In the genomic region with DNA sequence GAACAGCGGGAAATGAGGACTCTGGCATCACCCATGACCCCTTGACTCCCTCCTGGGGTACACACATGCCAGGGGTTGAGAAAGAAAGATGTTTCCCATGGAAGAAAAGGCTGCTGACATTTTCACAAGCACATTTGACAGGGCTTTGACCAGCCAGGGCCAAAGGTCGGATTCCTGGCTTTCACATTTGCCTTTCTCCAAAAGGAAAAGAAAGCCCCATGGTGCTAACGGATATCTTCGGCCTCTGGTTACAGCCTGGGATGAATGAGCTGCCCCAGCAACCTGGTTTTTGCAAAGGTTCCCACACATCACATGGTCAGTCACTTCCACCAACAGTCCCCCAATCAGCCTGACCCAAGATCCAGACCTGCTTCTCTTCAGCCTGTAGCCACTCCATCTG, we compare ENCODE assay signal across 18 cellular contexts.
DNase-seq lines count a peak whose midpoint lies in the region; TF ChIP-seq lines count a peak whose summit lies in the region.
"Had no signal": no experiment of that assay in that cellular context is flagged by ENCODE, and none has a peak within 500 bp of the region (broad histone marks: within the 10 kb centered on the region; RNA-seq: fewer than 3 reads in every experiment).

No MANE protein-coding gene starts in this region.

- H3K4me1 Mint-ChIP-seq in endodermal cell = no peaks in the 10 kb centered on the region
- H3K4me1 Mint-ChIP-seq: CD4-positive, CD25-positive, alpha-beta regulatory T cell; CD8-positive, alpha-beta memory T cell had no signal

- no peak overlapping the region for H3K4me3 Mint-ChIP-seq in endodermal cell
- H3K4me3 Mint-ChIP-seq: CD4-positive, CD25-positive, alpha-beta regulatory T cell; CD8-positive, alpha-beta memory T cell had no signal

- H2BK5ac ChIP-seq in neuronal stem cell (ENCODE audit: low read length) = peak overlapping the region; percentile 45

- no peak overlapping the region for H2AK5ac ChIP-seq in neuronal stem cell (ENCODE audit: low read depth, low read length)

- H3K4me3 ChIP-seq in endodermal cell (ENCODE audit: low read length) (no peak overlapping the region), mesodermal cell (ENCODE audit: extremely low read depth, insufficient read depth, low read length, poor library complexity, severe bottlenecking) (no peak overlapping the region), neuronal stem cell (ENCODE audit: low read length in 2 of 2) (no peak overlapping the region)
- H3K4me3 ChIP-seq: GM23248, HAP-1 had no signal

- H3K4me1 ChIP-seq in endodermal cell (ENCODE audit: control insufficient read depth, insufficient read depth, low read length) = no peaks in the 10 kb centered on the region
- no peaks in the 10 kb centered on the region for H3K4me1 ChIP-seq in mesodermal cell (ENCODE audit: control insufficient read depth, insufficient read depth, low read length, poor library complexity, severe bottlenecking)
- peaks cover 8 to 14% of the 10 kb centered on the region in 2 donors for H3K4me1 ChIP-seq in neuronal stem cell (ENCODE audit: control insufficient read depth in 2 of 2, insufficient read depth in 1 of 2, low read depth in 1 of 2, low read length in 2 of 2)
- H3K4me1 ChIP-seq: BE2C, HAP-1 had no signal

- no peak overlapping the region for H3K27ac Mint-ChIP-seq in endodermal cell

- H2BK120ac ChIP-seq in neuronal stem cell (ENCODE audit: low read depth, low read length) = no peak overlapping the region

- peak overlapping the region; percentile 32 for H3K18ac ChIP-seq in neuronal stem cell (ENCODE audit: low read length)

- no peaks in the 10 kb centered on the region for H3K27me3 Mint-ChIP-seq in endodermal cell (ENCODE audit: insufficient read depth)
- H3K27me3 Mint-ChIP-seq: CD4-positive, CD25-positive, alpha-beta regulatory T cell had no signal

- H3K14ac ChIP-seq in neuronal stem cell (ENCODE audit: low read length) = no peak overlapping the region

- H3K36me3 ChIP-seq in endodermal cell (ENCODE audit: control insufficient read depth, insufficient read depth, low read length) (no peaks in the 10 kb centered on the region), mesodermal cell (ENCODE audit: control insufficient read depth, insufficient read depth, low read length) (no peaks in the 10 kb centered on the region), neuronal stem cell (replicated peaks in 1 of 2; ENCODE audit: control insufficient read depth in 2 of 2, insufficient read depth in 2 of 2, low read length in 2 of 2) (no peaks in the 10 kb centered on the region)
- H3K36me3 ChIP-seq: BE2C, HAP-1 had no signal

- H2BK15ac ChIP-seq in neuronal stem cell (ENCODE audit: low read length) = no peak overlapping the region

- H3K9me3 ChIP-seq in endodermal cell (ENCODE audit: control insufficient read depth, low read length) (no peaks in the 10 kb centered on the region), mesodermal cell (ENCODE audit: control insufficient read depth, low read length) (no peaks in the 10 kb centered on the region), neuronal stem cell (replicated peaks in 1 of 2; ENCODE audit: control insufficient read depth in 2 of 2, insufficient read depth in 1 of 2, low read depth in 1 of 2, low read length in 2 of 2) (peaks cover 0 to 1% of the 10 kb centered on the region in 2 donors)
- H3K9me3 ChIP-seq: BE2C had no signal

- no peak overlapping the region for H4K8ac ChIP-seq in neuronal stem cell (ENCODE audit: low read depth, low read length)

- H3K36me3 Mint-ChIP-seq in endodermal cell (ENCODE audit: low read depth) = no peaks in the 10 kb centered on the region
- H3K36me3 Mint-ChIP-seq: CD4-positive, CD25-positive, alpha-beta regulatory T cell; CD8-positive, alpha-beta memory T cell had no signal

- 63 to 69% methylated on average over 1 to 4 of the region's 4 CpGs for WGBS in endodermal cell (ENCODE audit: insufficient coverage in 1 of 2, insufficient read length in 1 of 2), 2 experiments
- WGBS in mesodermal cell (ENCODE audit: insufficient coverage in 2 of 2), 2 experiments = 79 to 100% methylated on average over 1 to 3 of the region's 4 CpGs
- WGBS in neuronal stem cell (ENCODE audit: extremely low coverage in 2 of 2, insufficient read length in 2 of 2, insufficient replicate concordance in 1 of 2), 2 donors = no CpG with 5 or more reads among the region's 4 CpGs

- H3K27ac ChIP-seq in endodermal cell (ENCODE audit: low read depth, low read length) (peak overlapping the region; percentile 71), mesodermal cell (ENCODE audit: low read depth, low read length, severe bottlenecking) (peak overlapping the region; percentile 85), neuronal stem cell (replicated peaks; ENCODE audit: low read length) (peak overlapping the region; percentile 96)
- H3K27ac ChIP-seq: GM23248 had no signal

- no peak overlapping the region for H4K91ac ChIP-seq in neuronal stem cell (ENCODE audit: low read depth, low read length, poor library complexity)

- no peak for TF ChIP-seq CTCF in endodermal cell (conservative IDR thresholded peaks at IDR 0.05)

- no peaks in the 10 kb centered on the region for H3K9me3 Mint-ChIP-seq in endodermal cell

- no peak overlapping the region for H3K23ac ChIP-seq in neuronal stem cell (ENCODE audit: low read depth, low read length, poor library complexity)

- no peak overlapping the region for H2BK12ac ChIP-seq in neuronal stem cell (ENCODE audit: low read length)

- no peaks in the 10 kb centered on the region for H3K27me3 ChIP-seq in endodermal cell (ENCODE audit: control insufficient read depth, insufficient read depth, low read length, poor library complexity, severe bottlenecking)
- H3K27me3 ChIP-seq in neuronal stem cell (ENCODE audit: control insufficient read depth in 3 of 3, insufficient read depth in 3 of 3, low read depth in 1 of 3, low read length in 3 of 3) = peaks cover 0 to 2% (median 0%) of the 10 kb centered on the region in 3 experiments
- H3K27me3 ChIP-seq: BE2C had no signal

- H3K9ac ChIP-seq in endodermal cell (ENCODE audit: extremely low read depth, low read length, poor library complexity, severe bottlenecking) (no peak overlapping the region), neuronal stem cell (ENCODE audit: low read depth, low read length, poor library complexity) (no peak overlapping the region)
- H3K9ac ChIP-seq: GM23248 had no signal

- no peak overlapping the region for H3K4me2 ChIP-seq in neuronal stem cell (ENCODE audit: insufficient read depth, low read length, poor library complexity, severe bottlenecking)

- no peak overlapping the region for H2AFZ ChIP-seq in neuronal stem cell (ENCODE audit: low read length)
- H2AFZ ChIP-seq: GM23248 had no signal

- DNase-seq in brain pericyte (ENCODE audit: low read depth, low spot score) (peak; percentile 29), endodermal cell (no peak), neuronal stem cell (ENCODE audit: low spot score) (peak; percentile 82), SHP77 (lab: John Stamatoyannopoulos, UW) (no peak), Kasumi-1 (lab: John Stamatoyannopoulos, UW) (no peak)
- DNase-seq in activated CD4-positive, CD25-positive, alpha-beta regulatory T cell (lab: John Stamatoyannopoulos, UW) = no peak
- DNase-seq in stimulated activated CD4-positive, alpha-beta T cell treated with anti-CD3 and anti-CD28 coated beads, Interleukin-1b, Interleukin-23, amount 100 ng/mL, for 48 hours = no peak
- DNase-seq: BE2C; C1 segment of cervical spinal cord; CD4-positive, CD25-positive, alpha-beta regulatory T cell; CD8-positive, alpha-beta memory T cell; COR-L47; DMS 273 treated with DMSO at 0.1 percent for 48 hours; DMS53; DND-41 had no signal

- H3K4ac ChIP-seq in neuronal stem cell (ENCODE audit: low read length) = no peak overlapping the region

- no peaks in the 10 kb centered on the region for H3K79me1 ChIP-seq in neuronal stem cell (ENCODE audit: low read depth, low read length)

Comparison
In these comparisons a context has a peak if more than half of its experiments do, and no peak if none do; other contexts are left out.
1. DNase-seq: peak in brain pericyte (single experiment) and neuronal stem cell (single experiment); none in endodermal cell (single experiment), SHP77 (0 of 2), activated CD4-positive, CD25-positive, alpha-beta regulatory T cell (0 of 4), stimulated activated CD4-positive, alpha-beta T cell treated with anti-CD3 and anti-CD28 coated beads, Interleukin-1b, Interleukin-23, amount 100 ng/mL, for 48 hours (single experiment) and Kasumi-1 (0 of 2).
2. Peak in every context shown above with its lines, with median percentiles within 50 percentile points of each other: H3K27ac ChIP-seq.